In the genomic region with DNA sequence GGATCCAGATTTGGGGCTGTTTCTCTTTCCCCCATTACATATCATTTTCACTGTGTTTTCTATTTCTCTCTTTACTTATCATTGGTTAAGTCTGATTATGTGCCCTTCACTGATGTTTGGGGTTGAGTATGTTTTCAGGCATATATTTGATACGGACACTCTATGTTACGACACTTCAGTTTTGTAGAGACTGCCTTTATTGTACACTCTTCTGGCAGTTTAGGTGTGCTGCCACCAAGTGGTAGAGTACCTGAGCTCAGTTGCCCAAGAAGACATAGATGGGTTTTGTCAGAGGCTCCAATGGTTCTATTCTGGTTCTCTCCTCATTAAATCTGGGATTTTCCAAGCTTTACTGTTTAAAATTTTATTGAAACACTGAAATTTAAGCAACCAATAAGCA, we compare ENCODE assay signal across 8 cellular contexts.
DNase-seq lines count a peak whose midpoint lies in the region; ATAC-seq and TF ChIP-seq lines count a peak whose summit lies in the region.

No MANE protein-coding gene starts in this region.

- H3K9me3 ChIP-seq in Loucy (ENCODE audit: insufficient read depth, low read depth, low read length): no peaks in the 10 kb centered on the region
- no peaks in the 10 kb centered on the region for H3K9me3 ChIP-seq in liver (ENCODE audit: control insufficient read depth in 4 of 4, low read length in 3 of 4)
- H3K9me3 ChIP-seq in vagina: no peaks in the 10 kb centered on the region

- WGBS in liver: 51% methylated on average over 2 of the region's 2 CpGs

- intact Hi-C loops in vagina (cut with DNase I): no loop called here

- H3K9me2 ChIP-seq in Loucy (replicated peaks; ENCODE audit: low read depth, low read length): no peaks in the 10 kb centered on the region

- no peak overlapping the region for H3K9ac ChIP-seq in Loucy (ENCODE audit: low read depth, low read length, poor library complexity, severe bottlenecking)
- H3K9ac ChIP-seq in liver (ENCODE audit: low read depth in 1 of 2, low read length in 2 of 2): no peak overlapping the region

- H3K27ac ChIP-seq in VCaP (no peak overlapping the region), liver (ENCODE audit: low read depth in 1 of 2, low read length in 2 of 2) (no peak overlapping the region), vagina (no peak overlapping the region)

- H3K79me2 ChIP-seq in Loucy (ENCODE audit: insufficient read depth, low read length): no peaks in the 10 kb centered on the region

- H3K27me3 ChIP-seq in Loucy (ENCODE audit: insufficient read depth, low read length, poor library complexity, severe bottlenecking): no peaks in the 10 kb centered on the region
- no peaks in the 10 kb centered on the region for H3K27me3 ChIP-seq in liver (ENCODE audit: control insufficient read depth in 4 of 4, insufficient read depth in 4 of 4, low read length in 3 of 4)
- no peaks in the 10 kb centered on the region for H3K27me3 ChIP-seq in vagina

- no peaks in the 10 kb centered on the region for H4K20me1 ChIP-seq in Loucy (ENCODE audit: insufficient read depth, low read length, poor library complexity, severe bottlenecking)

- TF ChIP-seq CTCF in Loucy (conservative IDR thresholded peaks at IDR 0.05; ENCODE audit: low read length) (peak; percentile 87), VCaP (conservative IDR thresholded peaks at IDR 0.05) (peak; percentile 72), liver (IDR thresholded peaks at IDR 0.05; ENCODE audit: low read depth, low read length, missing input control) (peak; percentile 47), vagina (IDR thresholded peaks at IDR 0.05) (no peak)

- DNase-seq in DMS53 treated with DMSO at 0.1 percent for 48 hours (lab: John Stamatoyannopoulos, UW; ENCODE audit: unreplicated experiment) (peak; percentile 27), vagina (ENCODE audit: extremely low spot score in 2 of 2) (no peak), KG1 (lab: John Stamatoyannopoulos, UW) (no peak)

- H3K4me1 ChIP-seq in Loucy (ENCODE audit: insufficient read depth, low read length, poor library complexity, severe bottlenecking) (peaks cover 56% of the 10 kb centered on the region), liver (ENCODE audit: control insufficient read depth in 4 of 4, insufficient read depth in 4 of 4, low read length in 3 of 4) (peaks cover 0 to 5% (median 0%) of the 10 kb centered on the region in 4 donors), vagina (peaks cover 26% of the 10 kb centered on the region)

- no peaks in the 10 kb centered on the region for H3K36me3 ChIP-seq in Loucy (ENCODE audit: insufficient read depth, low read length)
- no peaks in the 10 kb centered on the region for H3K36me3 ChIP-seq in liver (ENCODE audit: control insufficient read depth in 4 of 4, insufficient read depth in 3 of 4, low read depth in 1 of 4, low read length in 3 of 4)
- H3K36me3 ChIP-seq in vagina: no peaks in the 10 kb centered on the region

- no peak overlapping the region for H3K4me2 ChIP-seq in Loucy (ENCODE audit: low read depth, low read length, poor library complexity, severe bottlenecking)

- ATAC-seq in HG02973 (IDR thresholded peaks at IDR 0.05; ENCODE audit: unreplicated experiment) (no peak), HG03196 (IDR thresholded peaks at IDR 0.05; ENCODE audit: unreplicated experiment) (no peak)

- no peak overlapping the region for H2AFZ ChIP-seq in Loucy (ENCODE audit: low read length)

- TF ChIP-seq RAD21 in liver (IDR thresholded peaks at IDR 0.05): peak; percentile 75 to 80

- TF ChIP-seq POLR2A in vagina (IDR thresholded peaks at IDR 0.05): no peak

- H3K4me3 ChIP-seq in Loucy (ENCODE audit: low read length, poor library complexity, severe bottlenecking) (no peak overlapping the region), liver (ENCODE audit: low read depth in 1 of 3, low read length in 3 of 3) (no peak overlapping the region), vagina (no peak overlapping the region)

- peaks cover 9% of the 10 kb centered on the region; the same call in 1 of the 2 replicates for H3F3A ChIP-seq in Loucy (ENCODE audit: low read depth)

TF ChIP-seq in liver, 16 proteins besides CTCF, POLR2A, EP300 and RAD21:
- TF ChIP-seq HNF4G (IDR thresholded peaks at IDR 0.05) (no peak), ATF3 (IDR thresholded peaks at IDR 0.05) (no peak), SP1 (IDR thresholded peaks at IDR 0.05) (no peak), FOXA1 (IDR thresholded peaks at IDR 0.05) (no peak), EGR1 (IDR thresholded peaks at IDR 0.05; ENCODE audit: low read depth in 2 of 2) (no peak), GABPA (IDR thresholded peaks at IDR 0.05 in 1 of 2, conservative IDR thresholded peaks at IDR 0.05 in 1 of 2) (no peak), TAF1 (conservative IDR thresholded peaks at IDR 0.05) (no peak), HNF4A (conservative IDR thresholded peaks at IDR 0.05) (no peak), YY1 (IDR thresholded peaks at IDR 0.05) (no peak), ZBTB33 (IDR thresholded peaks at IDR 0.05) (no peak), REST (IDR thresholded peaks at IDR 0.05) (no peak), NR2F2 (IDR thresholded peaks at IDR 0.05) (no peak)

Comparison
In these comparisons a context has a peak if more than half of its experiments do, and no peak if none do; other contexts are left out.
1. CTCF ChIP-seq: peak in Loucy (single experiment), VCaP (single experiment) and liver (single experiment); none in vagina (0 of 3).